24 cellular contexts compared by ENCODE assay signal in genomic region chr1:81351864-81352263, GRCh38.
"Had no signal": no experiment of that assay in that cellular context is flagged by ENCODE, and none has a peak within 500 bp of the region (broad histone marks: within the 10 kb centered on the region; RNA-seq: fewer than 3 reads in every experiment).

No MANE protein-coding gene starts in this region.

- H3K27me3 ChIP-seq: dorsolateral prefrontal cortex, hepatocyte, neutrophil, right lobe of liver, suprapubic skin, thyroid gland, upper lobe of left lung, uterus had no signal

- H3K27ac ChIP-seq: dorsolateral prefrontal cortex, hepatocyte, left ventricle myocardium inferior, neutrophil, psoas muscle, right lobe of liver, suprapubic skin, thyroid gland, upper lobe of left lung, uterus had no signal

- H3K36me3 ChIP-seq: left ventricle myocardium inferior, neutrophil, right lobe of liver, suprapubic skin, thyroid gland, upper lobe of left lung, uterus had no signal

- H3K79me2 ChIP-seq: hepatocyte had no signal

- ATAC-seq: left cardiac atrium; psoas muscle; right lobe of liver; stimulated activated effector memory CD8-positive, alpha-beta T cell treated with anti-CD3 and anti-CD28 coated beads, Interleukin-12 subunit alpha, Interleukin-12 subunit beta, amount 100 ng/mL, for 72 hours; stimulated activated naive CD8-positive, alpha-beta T cell treated with anti-CD3 and anti-CD28 coated beads, Interleukin-15, Interleukin-2, amounts not matched to agents 100 U/mL and 50 U/mL, for 24 hours had no signal

- H2AFZ ChIP-seq: hepatocyte had no signal

- H3K4me1 Mint-ChIP-seq: naive B cell; stimulated activated effector memory CD8-positive, alpha-beta T cell treated with anti-CD3 and anti-CD28 coated beads, Interleukin-12 subunit alpha, Interleukin-12 subunit beta, amount 100 ng/mL, for 72 hours had no signal

- H3K4me1 ChIP-seq: psoas muscle, right lobe of liver, suprapubic skin, upper lobe of left lung, uterus had no signal

- DNase-seq: dorsolateral prefrontal cortex; effector CD8-positive, alpha-beta T cell; foreskin melanocyte; head of caudate nucleus; kidney; left cardiac atrium; left ventricle myocardium inferior; mesenchymal stem cell; naive B cell; nephron progenitor cell; psoas muscle; retina; right lobe of liver; stimulated activated CD4-positive, alpha-beta T cell treated with anti-CD3 and anti-CD28 coated beads, Interleukin-4, amount 100 ng/mL, for 1 hour; stimulated activated CD8-positive, alpha-beta memory T cell treated with anti-CD3 and anti-CD28 coated beads, Interleukin-4, amount 100 ng/mL, for 48 hours; stimulated activated naive CD8-positive, alpha-beta T cell treated with anti-CD3 and anti-CD28 coated beads, Interleukin-15, Interleukin-2, amounts not matched to agents 100 U/mL and 50 U/mL, for 24 hours; thyroid gland; upper lobe of left lung; uterus had no signal

- H3K4me3 ChIP-seq: dorsolateral prefrontal cortex, hepatocyte, left ventricle myocardium inferior, lung, psoas muscle, right lobe of liver, suprapubic skin, thyroid gland, upper lobe of left lung, uterus had no signal

- H3K4me2 ChIP-seq: hepatocyte had no signal

- H3K27ac Mint-ChIP-seq: naive B cell; nephron progenitor cell; stimulated activated effector memory CD8-positive, alpha-beta T cell treated with anti-CD3 and anti-CD28 coated beads, Interleukin-12 subunit alpha, Interleukin-12 subunit beta, amount 100 ng/mL, for 72 hours had no signal

- H3K27me3 Mint-ChIP-seq: naive B cell had no signal

- H3K36me3 Mint-ChIP-seq: naive B cell; stimulated activated effector memory CD8-positive, alpha-beta T cell treated with anti-CD3 and anti-CD28 coated beads, Interleukin-12 subunit alpha, Interleukin-12 subunit beta, amount 100 ng/mL, for 72 hours had no signal

- H3K9me3 ChIP-seq: left ventricle myocardium inferior, neutrophil, psoas muscle, right lobe of liver, suprapubic skin, thyroid gland, upper lobe of left lung, uterus had no signal

- H3K4me3 Mint-ChIP-seq: naive B cell; nephron progenitor cell; stimulated activated effector memory CD8-positive, alpha-beta T cell treated with anti-CD3 and anti-CD28 coated beads, Interleukin-12 subunit alpha, Interleukin-12 subunit beta, amount 100 ng/mL, for 72 hours had no signal
